In the genomic region with DNA sequence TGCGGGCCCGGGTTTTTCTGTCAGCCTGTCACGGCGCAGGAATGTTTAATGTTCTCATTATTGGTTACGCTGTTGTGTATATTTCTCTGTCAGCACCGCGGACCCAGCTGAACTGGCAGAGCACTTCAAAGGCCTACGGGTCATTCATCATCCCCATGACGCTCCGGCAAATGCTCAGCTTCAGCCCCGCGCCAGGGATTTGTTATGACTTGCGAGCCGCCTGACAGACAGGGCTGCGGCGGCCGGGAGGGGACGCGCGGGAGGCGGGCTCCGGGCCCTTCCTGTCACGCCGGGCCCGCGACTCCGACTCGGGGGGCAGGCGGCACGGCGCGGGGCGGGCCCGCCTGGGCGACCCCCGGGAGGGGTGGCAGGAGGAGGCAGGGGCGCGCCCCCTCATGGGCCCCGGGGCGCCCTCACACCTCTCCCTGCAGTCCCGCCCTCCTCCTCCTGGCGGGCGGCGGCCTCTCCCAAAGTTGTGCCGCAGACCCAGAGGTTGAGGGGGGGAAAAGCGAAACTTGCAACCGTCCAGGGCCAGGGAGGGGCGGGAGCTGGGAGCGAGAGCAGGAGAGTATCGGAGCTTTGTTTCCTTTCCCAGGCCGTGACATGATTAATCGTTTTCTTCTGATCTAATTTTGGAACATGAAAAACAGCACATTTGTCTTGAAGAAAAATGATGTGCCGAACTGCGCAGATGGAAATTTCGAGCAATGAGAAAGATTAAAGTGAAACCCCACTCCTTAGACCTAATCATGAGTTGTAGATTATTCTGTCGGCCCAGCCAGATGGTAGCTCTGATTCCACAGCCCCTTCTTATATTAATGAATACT, we compare ENCODE assay signal across 1 cellular context.
A peak's percentile ranks its signal among the peaks of the same experiment; 100 is the strongest.
TF ChIP-seq lines count a peak whose summit lies in the region.

No MANE protein-coding gene starts in this region.

TF ChIP-seq in SK-N-SH, 30 proteins besides CTCF, POLR2A, EP300 and RAD21 (continued from another document):
- TF ChIP-seq, protein P1, sequence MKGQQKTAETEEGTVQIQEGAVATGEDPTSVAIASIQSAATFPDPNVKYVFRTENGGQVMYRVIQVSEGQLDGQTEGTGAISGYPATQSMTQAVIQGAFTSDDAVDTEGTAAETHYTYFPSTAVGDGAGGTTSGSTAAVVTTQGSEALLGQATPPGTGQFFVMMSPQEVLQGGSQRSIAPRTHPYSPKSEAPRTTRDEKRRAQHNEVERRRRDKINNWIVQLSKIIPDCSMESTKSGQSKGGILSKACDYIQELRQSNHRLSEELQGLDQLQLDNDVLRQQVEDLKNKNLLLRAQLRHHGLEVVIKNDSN (IDR thresholded peaks at IDR 0.05; ENCODE audit: borderline replicate concordance, low read depth) = no peak
- TF ChIP-seq TEAD4 (IDR thresholded peaks at IDR 0.05; ENCODE audit: borderline replicate concordance, insufficient read depth) (no peak), YY1 (IDR thresholded peaks at IDR 0.05; ENCODE audit: low read depth) (no peak), FOSL2 (IDR thresholded peaks at IDR 0.05; ENCODE audit: borderline replicate concordance, low read depth) (no peak), MXI1 (IDR thresholded peaks at IDR 0.05; ENCODE audit: low read depth, low read length) (peak; percentile 39; the same call in 1 of the 2 replicates), NRF1 (IDR thresholded peaks at IDR 0.05; ENCODE audit: low read depth, low read length) (no peak), GATA2 (CRISPR knock-in tag; IDR thresholded peaks at IDR 0.05) (no peak), RCOR1 (IDR thresholded peaks at IDR 0.05; ENCODE audit: low read length) (no peak), MEF2A (IDR thresholded peaks at IDR 0.05; ENCODE audit: borderline replicate concordance, low read depth) (peak; percentile 22; the same call in 1 of the 2 replicates), POLR2AphosphoS5 (IDR thresholded peaks at IDR 0.05; ENCODE audit: low read depth, low read length) (no peak), NFIC (IDR thresholded peaks at IDR 0.05; ENCODE audit: borderline replicate concordance) (no peak), GABPA (IDR thresholded peaks at IDR 0.05; ENCODE audit: low read depth) (no peak), JUND (IDR thresholded peaks at IDR 0.05) (no peak), SIN3A (IDR thresholded peaks at IDR 0.05; ENCODE audit: borderline replicate concordance, low read depth, low read length) (peak; percentile 57; the same call in 1 of the 2 replicates), ELF1 (IDR thresholded peaks at IDR 0.05) (no peak), TCF12 (IDR thresholded peaks at IDR 0.05) (peak; percentile 67; the same call in 1 of the 2 replicates)
- TF ChIP-seq, protein P2, sequence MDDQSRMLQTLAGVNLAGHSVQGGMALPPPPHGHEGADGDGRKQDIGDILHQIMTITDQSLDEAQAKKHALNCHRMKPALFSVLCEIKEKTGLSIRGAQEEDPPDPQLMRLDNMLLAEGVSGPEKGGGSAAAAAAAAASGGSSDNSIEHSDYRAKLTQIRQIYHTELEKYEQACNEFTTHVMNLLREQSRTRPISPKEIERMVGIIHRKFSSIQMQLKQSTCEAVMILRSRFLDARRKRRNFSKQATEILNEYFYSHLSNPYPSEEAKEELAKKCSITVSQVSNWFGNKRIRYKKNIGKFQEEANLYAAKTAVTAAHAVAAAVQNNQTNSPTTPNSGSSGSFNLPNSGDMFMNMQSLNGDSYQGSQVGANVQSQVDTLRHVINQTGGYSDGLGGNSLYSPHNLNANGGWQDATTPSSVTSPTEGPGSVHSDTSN (IDR thresholded peaks at IDR 0.05) = peak; percentile 91
